11 cellular contexts compared by ENCODE assay signal in genomic region chr11:104700609-104701008, GRCh38.
A peak's percentile ranks its signal among the peaks of the same experiment; 100 is the strongest.
DNase-seq lines count a peak whose midpoint lies in the region; ATAC-seq and TF ChIP-seq lines count a peak whose summit lies in the region.
"Had no signal": no experiment of that assay in that cellular context is flagged by ENCODE, and none has a peak within 500 bp of the region (broad histone marks: within the 10 kb centered on the region; RNA-seq: fewer than 3 reads in every experiment).

No MANE protein-coding gene starts in this region.

- TF ChIP-seq CTCF in foreskin keratinocyte (conservative IDR thresholded peaks at IDR 0.05) (no peak), gastroesophageal sphincter (IDR thresholded peaks at IDR 0.05) (no peak)

- peak; percentile 63 to 82 for ATAC-seq in left cardiac atrium
- peak; percentile 27 for ATAC-seq in foreskin keratinocyte
- ATAC-seq in gastroesophageal sphincter, result no peak
- ATAC-seq in GM18861 (IDR thresholded peaks at IDR 0.05; ENCODE audit: unreplicated experiment), result no peak

- H3K36me3 ChIP-seq in gastroesophageal sphincter, result no peaks in the 10 kb centered on the region
- H3K36me3 ChIP-seq: vagina had no signal

- intact Hi-C loops in left cardiac atrium (cut with DNase I) (no loop called here), cardiac septum (cut with DNase I) (no loop called here)

- DNase-seq in left cardiac atrium (no peak), cardiac septum (ENCODE audit: low spot score) (no peak), foreskin keratinocyte (peak; percentile 37 to 66), NCI-H2196 treated with DMSO at 0.1 percent for 48 hours (lab: John Stamatoyannopoulos, UW; ENCODE audit: unreplicated experiment) (no peak)
- no peak for DNase-seq in activated CD4-positive, alpha-beta memory T cell treated with anti-CD3 and anti-CD28 coated beads, Interleukin-2, amount 10 ng/mL, durations not matched to agents 7 days and 5 days
- DNase-seq in stimulated activated CD8-positive, alpha-beta memory T cell treated with anti-CD3 and anti-CD28 coated beads, Interleukin-4, amount 100 ng/mL, for 48 hours, result no peak
- DNase-seq: nucleus accumbens had no signal

- POLR2A ChIA-PET in activated CD4-positive, alpha-beta memory T cell treated with anti-CD3 and anti-CD28 coated beads, Interleukin-2, amount 10 ng/mL, durations not matched to agents 7 days and 5 days (lab: Charles Lee), result no interaction called here

- H3K4me3 ChIP-seq in gastroesophageal sphincter, result no peak overlapping the region
- H3K4me3 ChIP-seq: vagina had no signal

- no peak overlapping the region for H3K4me3 Mint-ChIP-seq in activated CD4-positive, alpha-beta memory T cell treated with anti-CD3 and anti-CD28 coated beads, Interleukin-2, amount 10 ng/mL, durations not matched to agents 7 days and 5 days
- H3K4me3 Mint-ChIP-seq: CD14-positive monocyte had no signal

- H3K27me3 Mint-ChIP-seq in activated CD4-positive, alpha-beta memory T cell treated with anti-CD3 and anti-CD28 coated beads, Interleukin-2, amount 10 ng/mL, durations not matched to agents 7 days and 5 days, result no peaks in the 10 kb centered on the region

- CTCF ChIA-PET in activated CD4-positive, alpha-beta memory T cell treated with anti-CD3 and anti-CD28 coated beads, Interleukin-2, amount 10 ng/mL, durations not matched to agents 7 days and 5 days (lab: Charles Lee), result no interaction called here

- no peak for TF ChIP-seq EP300 in gastroesophageal sphincter (IDR thresholded peaks at IDR 0.05)

- H3K4me1 ChIP-seq in foreskin keratinocyte (no peaks in the 10 kb centered on the region), gastroesophageal sphincter (peaks cover 0 to 10% (median 0%) of the 10 kb centered on the region in 3 donors)

- H3K4me1 Mint-ChIP-seq in activated CD4-positive, alpha-beta memory T cell treated with anti-CD3 and anti-CD28 coated beads, Interleukin-2, amount 10 ng/mL, durations not matched to agents 7 days and 5 days, result peaks cover 32% of the 10 kb centered on the region

- peak overlapping the region; percentile 44 for H3K27ac Mint-ChIP-seq in activated CD4-positive, alpha-beta memory T cell treated with anti-CD3 and anti-CD28 coated beads, Interleukin-2, amount 10 ng/mL, durations not matched to agents 7 days and 5 days
- H3K27ac Mint-ChIP-seq: CD14-positive monocyte had no signal

- H3K9me3 Mint-ChIP-seq in activated CD4-positive, alpha-beta memory T cell treated with anti-CD3 and anti-CD28 coated beads, Interleukin-2, amount 10 ng/mL, durations not matched to agents 7 days and 5 days, result peaks cover 17% of the 10 kb centered on the region

- no peak for TF ChIP-seq POLR2A in gastroesophageal sphincter (IDR thresholded peaks at IDR 0.05)

- H3K9me3 ChIP-seq in gastroesophageal sphincter, result no peaks in the 10 kb centered on the region
- H3K9me3 ChIP-seq: vagina had no signal

- H3K27ac ChIP-seq in foreskin keratinocyte (no peak overlapping the region), gastroesophageal sphincter (no peak overlapping the region)
- H3K27ac ChIP-seq: vagina had no signal

- H3K27me3 ChIP-seq in foreskin keratinocyte (no peaks in the 10 kb centered on the region), gastroesophageal sphincter (no peaks in the 10 kb centered on the region)
- H3K27me3 ChIP-seq: vagina had no signal

- peaks cover 20% of the 10 kb centered on the region for H3K36me3 Mint-ChIP-seq in activated CD4-positive, alpha-beta memory T cell treated with anti-CD3 and anti-CD28 coated beads, Interleukin-2, amount 10 ng/mL, durations not matched to agents 7 days and 5 days (ENCODE audit: low read depth)

Comparison
In these comparisons a context has a peak if more than half of its experiments do, and no peak if none do; other contexts are left out.
1. ATAC-seq: peak in left cardiac atrium (2 of 2) and foreskin keratinocyte (single experiment); none in gastroesophageal sphincter (single experiment) and GM18861 (single experiment).
2. DNase-seq: peak in foreskin keratinocyte (2 of 2); none in left cardiac atrium (single experiment), cardiac septum (single experiment), activated CD4-positive, alpha-beta memory T cell treated with anti-CD3 and anti-CD28 coated beads, Interleukin-2, amount 10 ng/mL, durations not matched to agents 7 days and 5 days (single experiment), NCI-H2196 treated with DMSO at 0.1 percent for 48 hours (single experiment) and stimulated activated CD8-positive, alpha-beta memory T cell treated with anti-CD3 and anti-CD28 coated beads, Interleukin-4, amount 100 ng/mL, for 48 hours (single experiment).